In the genomic region with DNA sequence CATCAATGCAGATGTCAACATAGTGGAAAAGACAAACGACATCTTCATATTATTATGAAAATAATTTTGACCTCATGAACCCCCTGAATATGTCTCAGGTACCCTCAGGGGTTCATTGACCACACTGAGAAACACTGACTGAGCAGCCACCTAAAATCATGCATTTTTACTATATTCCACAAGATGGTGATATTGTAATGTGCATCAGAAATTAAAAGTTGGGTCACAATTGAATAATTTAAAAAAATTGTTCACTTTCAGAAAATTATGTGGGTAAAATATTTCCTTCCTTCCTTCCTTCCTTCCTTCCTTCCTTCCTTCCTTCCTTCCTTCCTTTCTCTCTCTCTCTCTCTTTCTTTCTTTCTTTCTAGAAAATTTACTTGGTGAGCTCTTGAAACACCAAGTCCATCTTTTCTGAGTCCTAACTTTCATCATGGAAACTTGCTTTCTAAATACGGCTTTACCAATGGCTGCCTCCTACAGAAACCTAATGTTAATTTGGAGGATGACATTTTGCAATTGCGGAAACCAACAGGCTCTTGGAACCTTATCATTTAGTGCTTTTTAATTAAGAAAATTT, we compare ENCODE assay signal across 10 cellular contexts.
DNase-seq lines count a peak whose midpoint lies in the region; ATAC-seq, FAIRE-seq and TF ChIP-seq lines count a peak whose summit lies in the region.
"Had no signal": no experiment of that assay in that cellular context is flagged by ENCODE, and none has a peak within 500 bp of the region (broad histone marks: within the 10 kb centered on the region; RNA-seq: fewer than 3 reads in every experiment).

No MANE protein-coding gene starts in this region.

- CTCF ChIA-PET in activated CD8-positive, alpha-beta T cell treated with anti-CD3 and anti-CD28 coated beads for 36 hours (lab: Charles Lee), result interaction anchor here (0.6 to 1.5 kb wide), 12 partner anchors 40 to 1121 kb away, joined by 3 to 4 read pairs (median 3); no protein-coding TSS in a partner anchor
- CTCF ChIA-PET in activated CD8-positive, alpha-beta T cell treated with anti-CD3 and anti-CD28 coated beads, Interleukin-2, amount 10 ng/mL, durations not matched to agents 7 days and 5 days (lab: Charles Lee), result interaction anchor here (0.6 to 2.0 kb wide), 11 partner anchors 98 to 857 kb away, joined by 3 to 7 read pairs (median 3); no protein-coding TSS in a partner anchor
- CTCF ChIA-PET in PC-3 (lab: Charles Lee), result interaction anchor here (0.6 to 0.7 kb wide), 2 partner anchors 283 to 388 kb away, joined by 6 to 9 read pairs; no protein-coding TSS in a partner anchor

- no peaks in the 10 kb centered on the region for H3K27me3 ChIP-seq in PC-3 (ENCODE audit: low read length)

- POLR2A ChIA-PET in activated CD8-positive, alpha-beta T cell treated with anti-CD3 and anti-CD28 coated beads for 36 hours (lab: Charles Lee), result no interaction called here
- POLR2A ChIA-PET in activated CD8-positive, alpha-beta T cell treated with anti-CD3 and anti-CD28 coated beads, Interleukin-2, amount 10 ng/mL, durations not matched to agents 7 days and 5 days (lab: Charles Lee), result interaction anchor here (0.7 kb wide), 1 partner anchor 387 kb away, joined by 4 read pairs; no protein-coding TSS in a partner anchor
- POLR2A ChIA-PET in PC-3 (lab: Charles Lee; ENCODE audit: unreplicated experiment), result no interaction called here

- H3K4me1 ChIP-seq in PC-3 (ENCODE audit: insufficient read depth, low read length), result no peaks in the 10 kb centered on the region

- ATAC-seq in activated CD8-positive, alpha-beta T cell treated with anti-CD3 and anti-CD28 coated beads for 36 hours, result no peak
- no peak for ATAC-seq in activated CD8-positive, alpha-beta T cell treated with anti-CD3 and anti-CD28 coated beads, Interleukin-2, amount 10 ng/mL, durations not matched to agents 7 days and 5 days
- ATAC-seq in PC-3 (peak; percentile 24; the same call in 1 of the 2 replicates), T-helper 17 cell (no peak), GM19351 (IDR thresholded peaks at IDR 0.05; ENCODE audit: unreplicated experiment) (no peak)

- H3K79me2 ChIP-seq in PC-3 (ENCODE audit: low read length), result no peaks in the 10 kb centered on the region

- peak overlapping the region; percentile 65 for H2AFZ ChIP-seq in PC-3 (ENCODE audit: low read length)

- no peak for DNase-seq in activated CD8-positive, alpha-beta T cell treated with anti-CD3 and anti-CD28 coated beads for 36 hours
- no peak for DNase-seq in activated CD8-positive, alpha-beta T cell treated with anti-CD3 and anti-CD28 coated beads, Interleukin-2, amount 10 ng/mL, durations not matched to agents 7 days and 5 days
- DNase-seq in PC-3, result peak; percentile 44
- DNase-seq in fibroblast of peridontal ligament (ENCODE audit: extremely low read depth), result peak; percentile 7
- peak; percentile 22 for DNase-seq in superior temporal gyrus (ENCODE audit: extremely low spot score)
- no peak for DNase-seq in T-helper 17 cell
- DNase-seq in H54 (ENCODE audit: insufficient read length, low spot score), result no peak
- DNase-seq: activated naive CD4-positive, alpha-beta T cell treated with anti-CD3 and anti-CD28 coated beads, Interleukin-2, amount 10 ng/mL, durations not matched to agents 7 days and 5 days; NCI-H748 treated with DMSO at 0.1 percent for 48 hours had no signal

- no peak for FAIRE-seq in H54 (lab: Jason Lieb, UNC)

- peak overlapping the region; percentile 41 for H3K4me2 ChIP-seq in PC-3 (ENCODE audit: low read length)

- no peaks in the 10 kb centered on the region for H3F3A ChIP-seq in PC-3 (ENCODE audit: low read length, unreplicated experiment)

- peak; percentile 38 for TF ChIP-seq CTCF in activated CD8-positive, alpha-beta T cell treated with anti-CD3 and anti-CD28 coated beads for 36 hours (IDR thresholded peaks at IDR 0.05)
- TF ChIP-seq CTCF in PC-3 (conservative IDR thresholded peaks at IDR 0.05; ENCODE audit: low read depth, low read length), result peak; percentile 59

- H3K9me2 ChIP-seq in PC-3 (replicated peaks; ENCODE audit: low read length), result no peaks in the 10 kb centered on the region

- TF ChIP-seq POLR2A in H54 (IDR thresholded peaks at IDR 0.05; ENCODE audit: low read depth, low read length), result no peak

- no peaks in the 10 kb centered on the region for H3K36me3 ChIP-seq in PC-3 (ENCODE audit: low read depth, low read length)

- no peak overlapping the region for H3K27ac ChIP-seq in PC-3 (ENCODE audit: low read length)

- no peak overlapping the region for H3K9ac ChIP-seq in PC-3 (ENCODE audit: low read length)

- no peaks in the 10 kb centered on the region for H3K9me3 ChIP-seq in PC-3 (ENCODE audit: low read length)
- no peaks in the 10 kb centered on the region for H3K9me3 ChIP-seq in T-helper 17 cell (ENCODE audit: control insufficient read depth, low read length, poor library complexity, severe bottlenecking)

- H3K4me3 ChIP-seq in PC-3 (ENCODE audit: low read length), result no peak overlapping the region

- no peaks in the 10 kb centered on the region for H3K9me3 Mint-ChIP-seq in activated CD8-positive, alpha-beta T cell treated with anti-CD3 and anti-CD28 coated beads for 36 hours
- peaks cover 3% of the 10 kb centered on the region for H3K9me3 Mint-ChIP-seq in activated CD8-positive, alpha-beta T cell treated with anti-CD3 and anti-CD28 coated beads, Interleukin-2, amount 10 ng/mL, durations not matched to agents 7 days and 5 days (ENCODE audit: insufficient read depth)

- H3K36me3 Mint-ChIP-seq in activated CD8-positive, alpha-beta T cell treated with anti-CD3 and anti-CD28 coated beads for 36 hours (ENCODE audit: low read depth), result no peaks in the 10 kb centered on the region
- H3K36me3 Mint-ChIP-seq in activated CD8-positive, alpha-beta T cell treated with anti-CD3 and anti-CD28 coated beads, Interleukin-2, amount 10 ng/mL, durations not matched to agents 7 days and 5 days (ENCODE audit: low read depth), result peaks cover 4% of the 10 kb centered on the region
- no peaks in the 10 kb centered on the region for H3K36me3 Mint-ChIP-seq in T-helper 17 cell (ENCODE audit: low read depth)

- no TSS peak for BruUV-seq in PC-3 (replicated peaks; lab: Mats Ljungman, UMichigan)

- H3K27me3 Mint-ChIP-seq in activated CD8-positive, alpha-beta T cell treated with anti-CD3 and anti-CD28 coated beads for 36 hours, result no peaks in the 10 kb centered on the region
- H3K27me3 Mint-ChIP-seq in activated CD8-positive, alpha-beta T cell treated with anti-CD3 and anti-CD28 coated beads, Interleukin-2, amount 10 ng/mL, durations not matched to agents 7 days and 5 days (ENCODE audit: low read depth), result no peaks in the 10 kb centered on the region
- no peaks in the 10 kb centered on the region for H3K27me3 Mint-ChIP-seq in T-helper 17 cell
- H3K27me3 Mint-ChIP-seq: activated naive CD4-positive, alpha-beta T cell treated with anti-CD3 and anti-CD28 coated beads, Interleukin-2, amount 10 ng/mL, durations not matched to agents 7 days and 5 days had no signal

- peaks cover 4% of the 10 kb centered on the region for H3K4me1 Mint-ChIP-seq in activated CD8-positive, alpha-beta T cell treated with anti-CD3 and anti-CD28 coated beads for 36 hours (ENCODE audit: low read depth)
- peaks cover 9% of the 10 kb centered on the region for H3K4me1 Mint-ChIP-seq in activated CD8-positive, alpha-beta T cell treated with anti-CD3 and anti-CD28 coated beads, Interleukin-2, amount 10 ng/mL, durations not matched to agents 7 days and 5 days (ENCODE audit: low read depth)
- H3K4me1 Mint-ChIP-seq in T-helper 17 cell, result no peaks in the 10 kb centered on the region

- H3K27ac Mint-ChIP-seq in activated CD8-positive, alpha-beta T cell treated with anti-CD3 and anti-CD28 coated beads for 36 hours, result peak overlapping the region; percentile 63
- H3K27ac Mint-ChIP-seq in activated CD8-positive, alpha-beta T cell treated with anti-CD3 and anti-CD28 coated beads, Interleukin-2, amount 10 ng/mL, durations not matched to agents 7 days and 5 days, result no peak overlapping the region
- H3K27ac Mint-ChIP-seq in T-helper 17 cell, result no peak overlapping the region
- H3K27ac Mint-ChIP-seq: activated naive CD4-positive, alpha-beta T cell treated with anti-CD3 and anti-CD28 coated beads, Interleukin-2, amount 10 ng/mL, durations not matched to agents 7 days and 5 days had no signal

- intact Hi-C loops in activated CD8-positive, alpha-beta T cell treated with anti-CD3 and anti-CD28 coated beads for 36 hours (cut with micrococcal nuclease), result no loop called here
- intact Hi-C loops in PC-3 (cut with micrococcal nuclease), result loop anchor here (1.0 kb wide), 3 partner anchors 153 to 527 kb away; no protein-coding TSS in a partner anchor

- no peaks in the 10 kb centered on the region for H4K20me1 ChIP-seq in PC-3 (ENCODE audit: low read length)

- no peak overlapping the region for H3K4me3 Mint-ChIP-seq in activated CD8-positive, alpha-beta T cell treated with anti-CD3 and anti-CD28 coated beads for 36 hours
- no peak overlapping the region for H3K4me3 Mint-ChIP-seq in activated CD8-positive, alpha-beta T cell treated with anti-CD3 and anti-CD28 coated beads, Interleukin-2, amount 10 ng/mL, durations not matched to agents 7 days and 5 days
- H3K4me3 Mint-ChIP-seq in T-helper 17 cell, result no peak overlapping the region
- H3K4me3 Mint-ChIP-seq: activated naive CD4-positive, alpha-beta T cell treated with anti-CD3 and anti-CD28 coated beads, Interleukin-2, amount 10 ng/mL, durations not matched to agents 7 days and 5 days had no signal

Comparison
In these comparisons a context has a peak if more than half of its experiments do, and no peak if none do; other contexts are left out.
1. DNase-seq: peak in PC-3 (single experiment), fibroblast of peridontal ligament (single experiment) and superior temporal gyrus (single experiment); none in activated CD8-positive, alpha-beta T cell treated with anti-CD3 and anti-CD28 coated beads for 36 hours (single experiment), activated CD8-positive, alpha-beta T cell treated with anti-CD3 and anti-CD28 coated beads, Interleukin-2, amount 10 ng/mL, durations not matched to agents 7 days and 5 days (single experiment), T-helper 17 cell (0 of 3) and H54 (single experiment).